Comparison of ENCODE assay signal across 8 cellular contexts in genomic region chr6:31158140-31158862, GRCh38. TPM values are rescaled to one million over a fixed set of nuclear protein-coding genes. Genes with fewer than 3 reads are reported as not detected.
A peak's percentile ranks its signal among the peaks of the same experiment; 100 is the strongest.
DNase-seq lines count a peak whose midpoint lies in the region; ATAC-seq, FAIRE-seq and TF ChIP-seq lines count a peak whose summit lies in the region.

TSS of gene TCF19 (plus strand) at chr6:31158589. CDS start at chr6:31159470, 881 bp downstream.

- TF ChIP-seq CTCF in pancreas (IDR thresholded peaks at IDR 0.05) = no peak
- TF ChIP-seq CTCF in tibial nerve (IDR thresholded peaks at IDR 0.05) = peak in 1 of 5 experiments; percentile 52

- peak; percentile 80 to 94 for TF ChIP-seq EP300 in tibial nerve (IDR thresholded peaks at IDR 0.05)

- WGBS in pancreas, 2 donors = 0% methylated on average over 65 of the region's 65 CpGs
- 0 to 1% methylated on average over 57 to 62 of the region's 65 CpGs for WGBS in tibial nerve, 2 donors

- H3K27me3 ChIP-seq in pancreas = no peaks in the 10 kb centered on the region
- no peaks in the 10 kb centered on the region for H3K27me3 ChIP-seq in tibial nerve

- FAIRE-seq in GM12892 (lab: Jason Lieb, UNC) (peak; percentile 99), pancreas (lab: Jason Lieb, UNC) (peak; percentile 87)

- H3K4me3 ChIP-seq in pancreas (peak within 1 kb of the TSS; percentile 18 to 61 (median 48)), tibial nerve (peak within 1 kb of the TSS; percentile 45 to 76 (median 62))

- ATAC-seq in HG02840 (IDR thresholded peaks at IDR 0.05; ENCODE audit: low FRiP score, unreplicated experiment) (peak; percentile 87), pancreas (peak; percentile 88 to 98 (median 95))

- DNase-seq in GM12892 (ENCODE audit: insufficient read length) = peak; percentile 98
- peak; percentile 98 for DNase-seq in NCI-H1436 (lab: John Stamatoyannopoulos, UW)
- DNase-seq in SW480 (ENCODE audit: low spot score) = peak; percentile 96
- DNase-seq in activated naive CD8-positive, alpha-beta T cell treated with anti-CD3 and anti-CD28 coated beads, Interleukin-2, amount 50 U/mL, for 16 hours (ENCODE audit: low read depth, low spot score) = peak; percentile 97
- DNase-seq in head of caudate nucleus = peak; percentile 93 to 99 (median 97)
- DNase-seq in pancreas = peak; percentile 98 to 99 (median 99)
- DNase-seq in tibial nerve (ENCODE audit: low spot score in 2 of 2) = peak; percentile 97 to 99

- H3K36me3 ChIP-seq in pancreas (no peaks in the 10 kb centered on the region), tibial nerve (peaks cover 0 to 54% (median 0%) of the 10 kb centered on the region in 3 donors)

- intact Hi-C loops in head of caudate nucleus (cut with DNase I) = loop anchor here (5.0 kb wide), 1 partner anchor 39 kb away; no protein-coding TSS in a partner anchor
- intact Hi-C loops in pancreas (cut with DNase I) = no loop called here

- H3K27ac ChIP-seq in pancreas (peak within 1 kb of the TSS; percentile 48 to 69 (median 56)), tibial nerve (peak within 1 kb of the TSS; percentile 46 to 90 (median 80))

- H3K9me3 ChIP-seq in pancreas = no peaks in the 10 kb centered on the region
- H3K9me3 ChIP-seq in tibial nerve = no peaks in the 10 kb centered on the region

- TF ChIP-seq POLR2A in GM12892 (IDR thresholded peaks at IDR 0.05; ENCODE audit: low read depth, low read length) = peak; percentile 78
- TF ChIP-seq POLR2A in tibial nerve (IDR thresholded peaks at IDR 0.05) = peak in 1 of 2 donors; percentile 55

- H3K4me1 ChIP-seq in pancreas (peaks cover 0 to 9% (median 4%) of the 10 kb centered on the region in 3 donors), tibial nerve (peaks cover 0 to 26% (median 11%) of the 10 kb centered on the region in 4 donors)

RNA-seq across cellular contexts. Expression of gene TCF19, which starts in this region (rescaled TPM):
- polyA plus RNA-seq in GM12892 (2012; ENCODE audit: missing spikeins) = 43.0 TPM
- total RNA-seq in pancreas (1 to 10 TPM in 5 of 6 donors, under 1 TPM in 1; 0.83 to 2.4 (median 1.8) TPM), tibial nerve (1 to 10 TPM; 1.2 to 4.6 (median 4.0) TPM)
- 1 to 10 TPM; 1.9 to 3.4 TPM for polyA plus RNA-seq in pancreas

Comparison
In these comparisons a context has a peak if more than half of its experiments do, and no peak if none do; other contexts are left out.
1. Peak in every context shown above with its lines: DNase-seq, ATAC-seq, H3K4me3 ChIP-seq and H3K27ac ChIP-seq.